1 cellular context compared by ENCODE assay signal in genomic region chr9:136355616-136356557, GRCh38.
A peak's percentile ranks its signal among the peaks of the same experiment; 100 is the strongest.
TF ChIP-seq lines count a peak whose summit lies in the region.

No MANE protein-coding gene starts in this region.

TF ChIP-seq in HepG2, 621 proteins besides CTCF, POLR2A, EP300 and RAD21 (continued from another document and continues in another):
- no peak for TF ChIP-seq FOSL1 (CRISPR knock-in tag; IDR thresholded peaks at IDR 0.05; ENCODE audit: borderline replicate concordance)
- TF ChIP-seq ZNF83 (CRISPR knock-in tag; IDR thresholded peaks at IDR 0.05; ENCODE audit: borderline replicate concordance): no peak
- no peak for TF ChIP-seq MEIS2 (CRISPR knock-in tag; IDR thresholded peaks at IDR 0.05)
- no peak for TF ChIP-seq PRPF4 (IDR thresholded peaks at IDR 0.05; ENCODE audit: low read depth, low read length, poor library complexity, severe bottlenecking)
- no peak for TF ChIP-seq HOXA7 (CRISPR knock-in tag; IDR thresholded peaks at IDR 0.05)
- no peak for TF ChIP-seq SNAPC2 (CRISPR knock-in tag; IDR thresholded peaks at IDR 0.05)
- no peak; the same call in 1 of the 2 replicates for TF ChIP-seq THAP11 (CRISPR knock-in tag; IDR thresholded peaks at IDR 0.05)
- 0 out of 2 replicates have a peak, but pooled peaks have one; percentile 56 for TF ChIP-seq RXRA (CRISPR knock-in tag; IDR thresholded peaks at IDR 0.05)
- TF ChIP-seq ZNF30 (CRISPR knock-in tag; IDR thresholded peaks at IDR 0.05): no peak
- no peak for TF ChIP-seq IRF1 (CRISPR knock-in tag; IDR thresholded peaks at IDR 0.05; ENCODE audit: low read depth)
- no peak for TF ChIP-seq ZNF512B (CRISPR knock-in tag; IDR thresholded peaks at IDR 0.05; ENCODE audit: borderline replicate concordance)
- TF ChIP-seq TEAD3 (CRISPR knock-in tag; optimal IDR thresholded peaks at IDR 0.05; ENCODE audit: borderline replicate concordance): peak; percentile 12
- no peak for TF ChIP-seq PAWR (CRISPR knock-in tag; IDR thresholded peaks at IDR 0.05; ENCODE audit: borderline replicate concordance)
- TF ChIP-seq RBAK (CRISPR knock-in tag; IDR thresholded peaks at IDR 0.05): 0 out of 2 replicates have a peak, but pooled peaks have one; percentile 15
- TF ChIP-seq PAF1 (CRISPR knock-in tag; IDR thresholded peaks at IDR 0.05): no peak
- TF ChIP-seq UBTF (CRISPR knock-in tag; IDR thresholded peaks at IDR 0.05): peak; percentile 72
- TF ChIP-seq MAX (IDR thresholded peaks at IDR 0.05): no peak
- TF ChIP-seq NFE2 (CRISPR knock-in tag; IDR thresholded peaks at IDR 0.05): no peak
- no peak for TF ChIP-seq ZC3H4 (CRISPR knock-in tag; IDR thresholded peaks at IDR 0.05; ENCODE audit: borderline replicate concordance)
- no peak for TF ChIP-seq ZSCAN31 (CRISPR knock-in tag; IDR thresholded peaks at IDR 0.05; ENCODE audit: low read depth)
- TF ChIP-seq HIC2 (CRISPR knock-in tag; IDR thresholded peaks at IDR 0.05; ENCODE audit: low read depth): 0 out of 2 replicates have a peak, but pooled peaks have one; percentile 31
- no peak for TF ChIP-seq IKZF1 (IDR thresholded peaks at IDR 0.05)
- TF ChIP-seq PAXIP1 (CRISPR knock-in tag; conservative IDR thresholded peaks at IDR 0.05): no peak; the same call in 1 of the 2 replicates
- TF ChIP-seq ZNF34 (CRISPR knock-in tag; IDR thresholded peaks at IDR 0.05; ENCODE audit: borderline replicate concordance): no peak
- TF ChIP-seq ZSCAN5A (CRISPR knock-in tag; IDR thresholded peaks at IDR 0.05; ENCODE audit: borderline replicate concordance): no peak
- TF ChIP-seq AKAP8 (CRISPR knock-in tag; IDR thresholded peaks at IDR 0.05): peak; percentile 18; the same call in 1 of the 2 replicates
- no peak for TF ChIP-seq ZNF543 (CRISPR knock-in tag; IDR thresholded peaks at IDR 0.05)
- no peak for TF ChIP-seq TCF7 (IDR thresholded peaks at IDR 0.05; ENCODE audit: low read depth)
- TF ChIP-seq HNRNPL (IDR thresholded peaks at IDR 0.05; ENCODE audit: low read depth, low read length): peak; percentile 60; the same call in 1 of the 2 replicates
- peak; percentile 34; the same call in 1 of the 2 replicates for TF ChIP-seq CSRNP1 (CRISPR knock-in tag; IDR thresholded peaks at IDR 0.05)
- no peak for TF ChIP-seq HOMEZ (CRISPR knock-in tag; IDR thresholded peaks at IDR 0.05; ENCODE audit: low read depth)
- no peak for TF ChIP-seq ZBTB10 (CRISPR knock-in tag; IDR thresholded peaks at IDR 0.05; ENCODE audit: borderline replicate concordance)
- no peak for TF ChIP-seq ZNF292 (CRISPR knock-in tag; IDR thresholded peaks at IDR 0.05; ENCODE audit: borderline replicate concordance, low read depth)
- no peak for TF ChIP-seq IRF9 (CRISPR knock-in tag; IDR thresholded peaks at IDR 0.05; ENCODE audit: borderline replicate concordance)
- TF ChIP-seq MZF1 (CRISPR knock-in tag; IDR thresholded peaks at IDR 0.05; ENCODE audit: borderline replicate concordance): 0 out of 2 replicates have a peak, but pooled peaks have one; percentile 31
- TF ChIP-seq ZNF337 (CRISPR knock-in tag; IDR thresholded peaks at IDR 0.05; ENCODE audit: borderline replicate concordance, low read depth): no peak
